In the genomic region with DNA sequence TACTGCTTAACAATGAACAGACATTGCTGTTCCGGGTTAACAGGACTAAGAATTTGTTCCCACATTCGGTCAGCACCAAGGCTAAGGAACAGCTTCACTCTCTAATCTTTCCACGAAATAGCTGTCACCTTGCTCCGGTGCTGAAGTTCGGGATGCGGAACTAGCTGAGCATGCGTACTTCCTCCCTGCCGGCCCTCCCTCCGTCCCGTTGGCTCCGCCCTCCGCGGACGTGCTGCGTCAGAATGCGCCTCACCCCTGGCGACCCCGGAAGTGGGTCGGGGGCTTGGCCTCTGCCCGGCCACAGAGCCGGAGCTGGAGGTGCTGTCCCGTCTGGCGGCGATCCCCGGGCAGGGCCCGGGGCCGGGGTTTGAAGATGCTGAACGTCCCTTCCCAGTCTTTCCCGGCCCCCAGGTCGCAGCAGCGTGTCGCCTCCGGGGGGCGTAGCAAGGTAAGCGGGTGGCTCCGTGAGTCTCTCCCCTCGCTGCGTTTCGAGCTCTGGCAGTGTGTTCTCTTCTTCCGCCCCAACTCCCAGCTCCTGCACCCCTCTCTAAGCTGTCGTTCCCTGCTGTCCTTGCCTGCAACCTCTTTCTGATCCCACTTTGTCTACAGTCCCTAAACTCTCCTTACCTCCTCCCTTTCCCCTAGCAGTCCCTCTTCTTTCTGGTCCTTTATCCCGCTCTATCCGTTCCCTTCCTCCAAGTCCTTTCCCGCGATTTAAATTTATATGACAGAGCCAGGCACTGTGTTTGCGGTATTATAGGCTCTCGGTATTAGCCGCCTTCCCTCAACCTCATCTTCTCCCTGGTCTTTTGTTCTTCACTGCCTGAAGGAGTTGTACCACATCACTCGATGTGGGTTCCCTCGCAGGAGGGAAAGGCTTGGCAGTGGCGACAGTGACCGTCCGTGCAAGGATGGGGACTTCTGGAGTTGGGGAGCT, we compare ENCODE assay signal across 1 cellular context.
TF ChIP-seq lines count a peak whose summit lies in the region.

A gene with protein sequence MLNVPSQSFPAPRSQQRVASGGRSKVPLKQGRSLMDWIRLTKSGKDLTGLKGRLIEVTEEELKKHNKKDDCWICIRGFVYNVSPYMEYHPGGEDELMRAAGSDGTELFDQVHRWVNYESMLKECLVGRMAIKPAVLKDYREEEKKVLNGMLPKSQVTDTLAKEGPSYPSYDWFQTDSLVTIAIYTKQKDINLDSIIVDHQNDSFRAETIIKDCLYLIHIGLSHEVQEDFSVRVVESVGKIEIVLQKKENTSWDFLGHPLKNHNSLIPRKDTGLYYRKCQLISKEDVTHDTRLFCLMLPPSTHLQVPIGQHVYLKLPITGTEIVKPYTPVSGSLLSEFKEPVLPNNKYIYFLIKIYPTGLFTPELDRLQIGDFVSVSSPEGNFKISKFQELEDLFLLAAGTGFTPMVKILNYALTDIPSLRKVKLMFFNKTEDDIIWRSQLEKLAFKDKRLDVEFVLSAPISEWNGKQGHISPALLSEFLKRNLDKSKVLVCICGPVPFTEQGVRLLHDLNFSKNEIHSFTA (plus strand): TSS at position 280 of the 937 bp plus-strand sequence. CDS start 94 bp downstream, at position 374.

TF ChIP-seq in HepG2, 621 proteins besides CTCF, POLR2A, EP300 and RAD21 (continued from another document and continues in another):
- TF ChIP-seq, protein P1, sequence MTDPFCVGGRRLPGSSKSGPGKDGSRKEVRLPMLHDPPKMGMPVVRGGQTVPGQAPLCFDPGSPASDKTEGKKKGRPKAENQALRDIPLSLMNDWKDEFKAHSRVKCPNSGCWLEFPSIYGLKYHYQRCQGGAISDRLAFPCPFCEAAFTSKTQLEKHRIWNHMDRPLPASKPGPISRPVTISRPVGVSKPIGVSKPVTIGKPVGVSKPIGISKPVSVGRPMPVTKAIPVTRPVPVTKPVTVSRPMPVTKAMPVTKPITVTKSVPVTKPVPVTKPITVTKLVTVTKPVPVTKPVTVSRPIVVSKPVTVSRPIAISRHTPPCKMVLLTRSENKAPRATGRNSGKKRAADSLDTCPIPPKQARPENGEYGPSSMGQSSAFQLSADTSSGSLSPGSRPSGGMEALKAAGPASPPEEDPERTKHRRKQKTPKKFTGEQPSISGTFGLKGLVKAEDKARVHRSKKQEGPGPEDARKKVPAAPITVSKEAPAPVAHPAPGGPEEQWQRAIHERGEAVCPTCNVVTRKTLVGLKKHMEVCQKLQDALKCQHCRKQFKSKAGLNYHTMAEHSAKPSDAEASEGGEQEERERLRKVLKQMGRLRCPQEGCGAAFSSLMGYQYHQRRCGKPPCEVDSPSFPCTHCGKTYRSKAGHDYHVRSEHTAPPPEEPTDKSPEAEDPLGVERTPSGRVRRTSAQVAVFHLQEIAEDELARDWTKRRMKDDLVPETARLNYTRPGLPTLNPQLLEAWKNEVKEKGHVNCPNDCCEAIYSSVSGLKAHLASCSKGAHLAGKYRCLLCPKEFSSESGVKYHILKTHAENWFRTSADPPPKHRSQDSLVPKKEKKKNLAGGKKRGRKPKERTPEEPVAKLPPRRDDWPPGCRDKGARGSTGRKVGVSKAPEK (CRISPR knock-in tag; IDR thresholded peaks at IDR 0.05; ENCODE audit: borderline replicate concordance) = no peak
- TF ChIP-seq SMC3 (IDR thresholded peaks at IDR 0.05; ENCODE audit: low read length) (no peak), ZNF652 (CRISPR knock-in tag; IDR thresholded peaks at IDR 0.05; ENCODE audit: borderline replicate concordance, low read depth) (0 out of 2 replicates have a peak, but pooled peaks have one; percentile 31), KDM3A (CRISPR knock-in tag; IDR thresholded peaks at IDR 0.05; ENCODE audit: low read depth) (peak; percentile 91), DPF2 (CRISPR knock-in tag; IDR thresholded peaks at IDR 0.05; ENCODE audit: borderline replicate concordance, low read depth) (no peak), PBX2 (CRISPR knock-in tag; IDR thresholded peaks at IDR 0.05) (peak; percentile 59; the same call in 1 of the 2 replicates), SOX5 (CRISPR knock-in tag; IDR thresholded peaks at IDR 0.05; ENCODE audit: borderline replicate concordance) (peak; percentile 76), NFKB2 (CRISPR knock-in tag; IDR thresholded peaks at IDR 0.05; ENCODE audit: borderline replicate concordance) (peak; percentile 91), PAXIP1 (CRISPR knock-in tag; conservative IDR thresholded peaks at IDR 0.05) (0 out of 2 replicates have a peak, but pooled peaks have one; percentile 21), ZBTB20 (CRISPR knock-in tag; IDR thresholded peaks at IDR 0.05; ENCODE audit: borderline replicate concordance, low read depth) (peak; percentile 94; the same call in 1 of the 2 replicates), TFDP2 (CRISPR knock-in tag; IDR thresholded peaks at IDR 0.05) (peak; percentile 56; the same call in 1 of the 2 replicates), PHB2 (IDR thresholded peaks at IDR 0.05; ENCODE audit: partially characterized antibody) (no peak), MIXL1 (CRISPR knock-in tag; IDR thresholded peaks at IDR 0.05) (peak; percentile 97), ZNF136 (CRISPR knock-in tag; IDR thresholded peaks at IDR 0.05; ENCODE audit: low read depth) (no peak), PHF5A (CRISPR knock-in tag; IDR thresholded peaks at IDR 0.05; ENCODE audit: low read depth, unreplicated experiment) (no peak), ZNF530 (CRISPR knock-in tag; IDR thresholded peaks at IDR 0.05; ENCODE audit: low read depth) (peak; percentile 76; the same call in 1 of the 2 replicates), ZNF644 (CRISPR knock-in tag; IDR thresholded peaks at IDR 0.05; ENCODE audit: low read depth) (peak; percentile 52; the same call in 1 of the 2 replicates), SP4 (CRISPR knock-in tag; IDR thresholded peaks at IDR 0.05) (peak; percentile 86), EHMT2 (IDR thresholded peaks at IDR 0.05; ENCODE audit: borderline replicate concordance, low read depth, low read length) (peak; percentile 100; the same call in 1 of the 2 replicates), FOXO1 (CRISPR knock-in tag; IDR thresholded peaks at IDR 0.05) (peak; percentile 91), ZNF24 (IDR thresholded peaks at IDR 0.05) (no peak), RFX1 (IDR thresholded peaks at IDR 0.05) (no peak), TRIM24 (CRISPR knock-in tag; IDR thresholded peaks at IDR 0.05) (no peak), HDAC1 (CRISPR knock-in tag; IDR thresholded peaks at IDR 0.05) (peak; percentile 88), RBAK (CRISPR knock-in tag; IDR thresholded peaks at IDR 0.05) (peak; percentile 35; the same call in 1 of the 2 replicates), MEIS1 (CRISPR knock-in tag; IDR thresholded peaks at IDR 0.05; ENCODE audit: borderline replicate concordance) (peak; percentile 65; the same call in 1 of the 2 replicates), HMG20B (CRISPR knock-in tag; conservative IDR thresholded peaks at IDR 0.05) (peak; percentile 97), NFIB (CRISPR knock-in tag; IDR thresholded peaks at IDR 0.05; ENCODE audit: borderline replicate concordance) (no peak), GLI4 (CRISPR knock-in tag; IDR thresholded peaks at IDR 0.05; ENCODE audit: borderline replicate concordance) (no peak), RERE (CRISPR knock-in tag; IDR thresholded peaks at IDR 0.05; ENCODE audit: low read depth) (0 out of 2 replicates have a peak, but pooled peaks have one; percentile 43), SMAD9 (CRISPR knock-in tag; IDR thresholded peaks at IDR 0.05) (0 out of 2 replicates have a peak, but pooled peaks have one; percentile 9), ONECUT2 (CRISPR knock-in tag; IDR thresholded peaks at IDR 0.05) (peak; percentile 73), EED (CRISPR knock-in tag; IDR thresholded peaks at IDR 0.05) (peak; percentile 90; the same call in 1 of the 2 replicates), KDM2A (CRISPR knock-in tag; IDR thresholded peaks at IDR 0.05; ENCODE audit: borderline replicate concordance, low read depth) (peak; percentile 94)
- TF ChIP-seq, protein P2, sequence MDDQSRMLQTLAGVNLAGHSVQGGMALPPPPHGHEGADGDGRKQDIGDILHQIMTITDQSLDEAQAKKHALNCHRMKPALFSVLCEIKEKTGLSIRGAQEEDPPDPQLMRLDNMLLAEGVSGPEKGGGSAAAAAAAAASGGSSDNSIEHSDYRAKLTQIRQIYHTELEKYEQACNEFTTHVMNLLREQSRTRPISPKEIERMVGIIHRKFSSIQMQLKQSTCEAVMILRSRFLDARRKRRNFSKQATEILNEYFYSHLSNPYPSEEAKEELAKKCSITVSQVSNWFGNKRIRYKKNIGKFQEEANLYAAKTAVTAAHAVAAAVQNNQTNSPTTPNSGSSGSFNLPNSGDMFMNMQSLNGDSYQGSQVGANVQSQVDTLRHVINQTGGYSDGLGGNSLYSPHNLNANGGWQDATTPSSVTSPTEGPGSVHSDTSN (CRISPR knock-in tag; IDR thresholded peaks at IDR 0.05; ENCODE audit: borderline replicate concordance) = peak; percentile 88; the same call in 1 of the 2 replicates
- TF ChIP-seq, protein P3, sequence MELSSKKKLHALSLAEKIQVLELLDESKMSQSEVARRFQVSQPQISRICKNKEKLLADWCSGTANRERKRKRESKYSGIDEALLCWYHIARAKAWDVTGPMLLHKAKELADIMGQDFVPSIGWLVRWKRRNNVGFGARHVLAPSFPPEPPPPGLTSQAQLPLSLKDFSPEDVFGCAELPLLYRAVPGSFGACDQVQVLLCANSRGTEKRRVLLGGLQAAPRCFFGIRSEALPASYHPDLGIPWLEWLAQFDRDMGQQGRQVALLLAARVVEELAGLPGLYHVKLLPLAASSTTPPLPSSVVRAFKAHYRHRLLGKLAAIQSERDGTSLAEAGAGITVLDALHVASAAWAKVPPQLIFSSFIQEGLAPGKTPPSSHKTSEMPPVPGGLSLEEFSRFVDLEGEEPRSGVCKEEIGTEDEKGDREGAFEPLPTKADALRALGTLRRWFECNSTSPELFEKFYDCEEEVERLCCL (CRISPR knock-in tag; IDR thresholded peaks at IDR 0.05; ENCODE audit: borderline replicate concordance) = peak; percentile 90
